Comparison of ENCODE assay signal across 7 cellular contexts in genomic region chr12:112965643-112966042, GRCh38. TPM values are rescaled to one million over a fixed set of nuclear protein-coding genes. Genes with fewer than 3 reads are reported as not detected.
"Had no signal": no experiment of that assay in that cellular context is flagged by ENCODE, and none has a peak within 500 bp of the region (broad histone marks: within the 10 kb centered on the region; RNA-seq: fewer than 3 reads in every experiment).

No MANE protein-coding gene starts in this region.

- H3K9me3 ChIP-seq: HAP-1 had no signal

- H3K4me3 ChIP-seq: GM23248, HAP-1 had no signal

- H3K4me1 ChIP-seq: HAP-1 had no signal

- H3K27ac Mint-ChIP-seq: HFFc6, IgD-negative memory B cell had no signal

- DNase-seq: GM23248, GOT3, H7, HFFc6 had no signal

- H3K9ac ChIP-seq: GM23248 had no signal

- H2AFZ ChIP-seq: GM23248 had no signal

- H3K9me3 Mint-ChIP-seq: HFFc6 had no signal

- H3K27ac ChIP-seq: GM23248, HL-60 had no signal

- H3K4me3 Mint-ChIP-seq: HFFc6, IgD-negative memory B cell had no signal

- H3K27me3 Mint-ChIP-seq: IgD-negative memory B cell had no signal

RNA-seq across cellular contexts. Expression of gene OAS2, which starts 12.7 kb away (rescaled TPM):
- total RNA-seq: H7 had no signal

RNA-seq across cellular contexts. Expression of gene OAS1, which starts 58.9 kb away (rescaled TPM):
- total RNA-seq: GM23248, HFFc6 had no signal
